9 cellular contexts compared by ENCODE assay signal in the genomic region with DNA sequence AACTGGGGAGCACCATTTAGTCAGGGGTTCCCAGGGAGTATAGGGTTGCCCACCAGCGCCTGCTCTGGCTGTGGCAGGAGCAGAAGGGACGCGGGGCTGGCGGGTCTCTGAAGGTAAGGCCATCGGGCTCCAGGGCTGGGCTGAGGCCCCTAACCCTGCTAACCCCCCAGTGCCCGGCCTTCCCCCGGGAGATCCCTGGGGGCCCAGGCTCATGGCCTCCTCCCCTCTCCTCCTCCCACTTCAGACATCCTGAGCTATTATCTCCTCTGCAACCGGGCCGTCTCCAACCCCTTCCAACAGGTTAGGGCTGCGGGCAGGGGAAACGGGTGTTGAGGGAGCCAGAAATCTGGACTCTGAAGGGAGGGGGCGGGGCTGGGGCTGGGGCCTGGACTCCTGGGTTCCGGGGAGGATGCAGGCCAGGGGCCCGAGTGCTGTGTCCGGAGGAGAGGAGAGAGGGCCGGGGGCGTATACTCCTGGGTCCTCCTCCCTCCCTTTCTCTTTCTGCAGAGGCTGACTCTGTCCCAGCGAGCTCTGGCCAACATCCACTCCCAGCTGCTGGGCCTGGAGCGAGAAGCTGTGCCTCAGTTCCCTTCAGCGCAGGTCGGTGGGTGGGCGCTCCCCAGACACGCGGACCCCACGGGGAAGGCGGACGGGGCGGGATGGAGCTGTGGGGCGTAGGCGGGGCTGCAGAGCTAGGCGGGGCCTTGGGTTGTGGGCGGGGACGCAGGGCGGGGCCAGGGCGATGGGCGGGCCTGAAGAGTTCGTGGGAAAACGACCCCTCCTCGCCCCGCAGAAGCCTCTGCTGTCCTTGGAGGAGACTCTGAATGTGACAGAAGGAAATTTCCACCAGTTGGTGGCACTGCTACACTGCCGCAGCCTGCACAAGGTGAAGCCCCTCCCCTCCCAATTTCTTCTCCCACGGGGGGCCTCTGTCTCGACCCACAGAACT. TPM values are rescaled to one million over a fixed set of nuclear protein-coding genes. Genes with fewer than 3 reads are reported as not detected.
DNase-seq lines count a peak whose midpoint lies in the region; ATAC-seq and TF ChIP-seq lines count a peak whose summit lies in the region.
"Had no signal": no experiment of that assay in that cellular context is flagged by ENCODE, and none has a peak within 500 bp of the region (broad histone marks: within the 10 kb centered on the region; RNA-seq: fewer than 3 reads in every experiment).

No MANE protein-coding gene starts in this region.

- H3K36me3 ChIP-seq in BLaER1 treated with 17β-estradiol and CSF1 and Interleukin-3, amounts not matched to agents 10 nM and 100 nM, result peaks cover 0 to 16% (median 8%) of the 10 kb centered on the region in 11 experiments; a peak in 10 of 22 replicates
- peaks cover 5% of the 10 kb centered on the region; the same call in 1 of the 2 replicates for H3K36me3 ChIP-seq in HUES48 (ENCODE audit: control insufficient read depth, insufficient read depth, low read length)
- H3K36me3 ChIP-seq in tibial artery, result no peaks in the 10 kb centered on the region
- H3K36me3 ChIP-seq: neutrophil had no signal

- ATAC-seq in natural killer cell treated with Interleukin-12 subunit alpha and Interleukin-12 subunit beta and Interleukin-15 and Interleukin-18, amount 100 ng/mL, for 72 hours, result peak; percentile 76 to 85
- ATAC-seq in HG03139 (IDR thresholded peaks at IDR 0.05; ENCODE audit: unreplicated experiment), result no peak

- peak overlapping the region; percentile 9 for H3K4me3 Mint-ChIP-seq in natural killer cell treated with Interleukin-12 subunit alpha and Interleukin-12 subunit beta and Interleukin-15 and Interleukin-18, amount 100 ng/mL, for 72 hours
- H3K4me3 Mint-ChIP-seq in type B pancreatic cell, result peak overlapping the region; percentile 80

- no peaks in the 10 kb centered on the region for H3K9me3 ChIP-seq in BLaER1 treated with 17β-estradiol and CSF1 and Interleukin-3, amounts not matched to agents 10 nM and 100 nM (replicated peaks in 1 of 11)
- H3K9me3 ChIP-seq in HUES48 (ENCODE audit: control insufficient read depth, insufficient read depth, low read length) (no peaks in the 10 kb centered on the region), tibial artery (no peaks in the 10 kb centered on the region)
- H3K9me3 ChIP-seq: neutrophil had no signal

- no peaks in the 10 kb centered on the region for H3K9me3 Mint-ChIP-seq in natural killer cell treated with Interleukin-12 subunit alpha and Interleukin-12 subunit beta and Interleukin-15 and Interleukin-18, amount 100 ng/mL, for 72 hours
- H3K9me3 Mint-ChIP-seq in type B pancreatic cell, result no peaks in the 10 kb centered on the region

- peak; percentile 55 to 60 for DNase-seq in activated CD4-positive, alpha-beta T cell treated with anti-CD3 and anti-CD28 coated beads, Interleukin-2, amount 50 U/mL, for 48 hours
- DNase-seq in epithelial cell of esophagus (ENCODE audit: low read depth), result peak; percentile 37
- DNase-seq in natural killer cell treated with Interleukin-12 subunit alpha and Interleukin-12 subunit beta and Interleukin-15 and Interleukin-18, amount 100 ng/mL, for 72 hours (ENCODE audit: low spot score), result no peak
- DNase-seq in type B pancreatic cell (ENCODE audit: extremely low spot score, unreplicated experiment), result no peak
- DNase-seq in tibial artery, result no peak

- H3K27me3 ChIP-seq in BLaER1 treated with 17β-estradiol and CSF1 and Interleukin-3, amounts not matched to agents 10 nM and 100 nM, result peaks cover 0 to 16% (median 0%) of the 10 kb centered on the region in 11 experiments; a peak in 4 of 22 replicates
- peaks cover 3% of the 10 kb centered on the region for H3K27me3 ChIP-seq in HUES48 (ENCODE audit: control insufficient read depth, insufficient read depth, low read length)
- peaks cover 15 to 52% of the 10 kb centered on the region in 2 donors for H3K27me3 ChIP-seq in tibial artery

- intact Hi-C loops in tibial artery (cut with DNase I; ENCODE audit: low total_unique reads), result no loop called here

- H3K4me1 Mint-ChIP-seq in natural killer cell treated with Interleukin-12 subunit alpha and Interleukin-12 subunit beta and Interleukin-15 and Interleukin-18, amount 100 ng/mL, for 72 hours (ENCODE audit: low read depth in 2 of 2), result peaks cover 13% of the 10 kb centered on the region in 2 donors
- H3K4me1 Mint-ChIP-seq in type B pancreatic cell (ENCODE audit: unreplicated experiment), result peaks cover 13% of the 10 kb centered on the region

- H3K9ac ChIP-seq in BLaER1 treated with 17β-estradiol and CSF1 and Interleukin-3, amounts not matched to agents 10 nM and 100 nM, result peak overlapping the region in 8 of 11 experiments; percentile 15 to 69 (median 52); a peak in 13 of 22 replicates
- H3K9ac ChIP-seq in HUES48 (ENCODE audit: low read depth, low read length), result no peak overlapping the region

- TF ChIP-seq CTCF in epithelial cell of esophagus (IDR thresholded peaks at IDR 0.05; ENCODE audit: insufficient read depth, low read depth, low read length, missing control alignments) (peak; percentile 15), type B pancreatic cell (conservative IDR thresholded peaks at IDR 0.05) (peak; percentile 59), tibial artery (IDR thresholded peaks at IDR 0.05) (no peak)

- peaks cover 3 to 50% (median 11%) of the 10 kb centered on the region in 11 experiments; a peak in 13 of 22 replicates for H4K20me1 ChIP-seq in BLaER1 treated with 17β-estradiol and CSF1 and Interleukin-3, amounts not matched to agents 10 nM and 100 nM

- H3K4me2 ChIP-seq in BLaER1 treated with 17β-estradiol and CSF1 and Interleukin-3, amounts not matched to agents 10 nM and 100 nM, result peak overlapping the region; percentile 80 to 96 (median 90)

- H3K27me3 Mint-ChIP-seq in natural killer cell treated with Interleukin-12 subunit alpha and Interleukin-12 subunit beta and Interleukin-15 and Interleukin-18, amount 100 ng/mL, for 72 hours, result peaks cover 0 to 11% of the 10 kb centered on the region in 2 donors
- peaks cover 24% of the 10 kb centered on the region for H3K27me3 Mint-ChIP-seq in type B pancreatic cell

- peaks cover 12 to 59% (median 46%) of the 10 kb centered on the region in 10 experiments; a peak in 18 of 20 replicates for H3K4me1 ChIP-seq in BLaER1 treated with 17β-estradiol and CSF1 and Interleukin-3, amounts not matched to agents 10 nM and 100 nM
- H3K4me1 ChIP-seq in HUES48 (ENCODE audit: control insufficient read depth, insufficient read depth, low read length) (peaks cover 12% of the 10 kb centered on the region), tibial artery (peaks cover 0 to 33% (median 14%) of the 10 kb centered on the region in 4 donors)

- peak overlapping the region; percentile 35 to 66 (median 55) for H3K4me3 ChIP-seq in BLaER1 treated with 17β-estradiol and CSF1 and Interleukin-3, amounts not matched to agents 10 nM and 100 nM
- H3K4me3 ChIP-seq in HUES48 (ENCODE audit: low read depth, low read length) (peak overlapping the region; percentile 69), epithelial cell of esophagus (ENCODE audit: low read length) (peak overlapping the region; percentile 20), tibial artery (no peak overlapping the region)

- H3K27ac ChIP-seq in BLaER1 treated with 17β-estradiol and CSF1 and Interleukin-3, amounts not matched to agents 10 nM and 100 nM, result peak overlapping the region in 1 of 11 experiments; percentile 6; a peak in 1 of 22 replicates
- H3K27ac ChIP-seq in HUES48 (ENCODE audit: low read depth, low read length), result no peak overlapping the region
- no peak overlapping the region for H3K27ac ChIP-seq in tibial artery
- H3K27ac ChIP-seq: neutrophil had no signal

- H3K27ac Mint-ChIP-seq in natural killer cell treated with Interleukin-12 subunit alpha and Interleukin-12 subunit beta and Interleukin-15 and Interleukin-18, amount 100 ng/mL, for 72 hours, result no peak overlapping the region
- peak overlapping the region; percentile 87 for H3K27ac Mint-ChIP-seq in type B pancreatic cell

- H3K36me3 Mint-ChIP-seq in natural killer cell treated with Interleukin-12 subunit alpha and Interleukin-12 subunit beta and Interleukin-15 and Interleukin-18, amount 100 ng/mL, for 72 hours, result no peaks in the 10 kb centered on the region
- no peaks in the 10 kb centered on the region for H3K36me3 Mint-ChIP-seq in type B pancreatic cell

RNA-seq across cellular contexts. Expression of a gene that starts 15.3 kb away (rescaled TPM):
- under 1 TPM; 0.31 to 0.73 TPM for total RNA-seq in natural killer cell treated with Interleukin-12 subunit alpha and Interleukin-12 subunit beta and Interleukin-15 and Interleukin-18, amount 100 ng/mL, for 72 hours
- total RNA-seq in type B pancreatic cell (ENCODE audit: low replicate concordance), result 8.7 and 50.7 TPM in 2 replicates

RNA-seq across cellular contexts. Expression of a gene that starts 18.4 kb away (rescaled TPM):
- total RNA-seq in natural killer cell treated with Interleukin-12 subunit alpha and Interleukin-12 subunit beta and Interleukin-15 and Interleukin-18, amount 100 ng/mL, for 72 hours, result 100 to 1,000 TPM; 205 to 292 TPM
- 135 and 196 TPM in 2 replicates for total RNA-seq in type B pancreatic cell (ENCODE audit: low replicate concordance)

RNA-seq across cellular contexts. Expression of a gene that starts 33.0 kb away (rescaled TPM):
- total RNA-seq in natural killer cell treated with Interleukin-12 subunit alpha and Interleukin-12 subunit beta and Interleukin-15 and Interleukin-18, amount 100 ng/mL, for 72 hours, result 1 to 10 TPM; 6.0 to 9.9 TPM
- 3.9 and 4.2 TPM in 2 replicates for total RNA-seq in type B pancreatic cell (ENCODE audit: low replicate concordance)

RNA-seq across cellular contexts. Expression of a gene that starts 42.5 kb away (rescaled TPM):
- not detected for total RNA-seq in natural killer cell treated with Interleukin-12 subunit alpha and Interleukin-12 subunit beta and Interleukin-15 and Interleukin-18, amount 100 ng/mL, for 72 hours
- 16.1 and 24.3 TPM in 2 replicates for total RNA-seq in type B pancreatic cell (ENCODE audit: low replicate concordance)

Comparison
In these comparisons a context has a peak if more than half of its experiments do, and no peak if none do; other contexts are left out.
1. H3K4me3 ChIP-seq: peak in BLaER1 treated with 17β-estradiol and CSF1 and Interleukin-3, amounts not matched to agents 10 nM and 100 nM (10 of 10), HUES48 (single experiment) and epithelial cell of esophagus (single experiment); none in tibial artery (0 of 2).
2. DNase-seq: peak in activated CD4-positive, alpha-beta T cell treated with anti-CD3 and anti-CD28 coated beads, Interleukin-2, amount 50 U/mL, for 48 hours (2 of 2) and epithelial cell of esophagus (single experiment); none in natural killer cell treated with Interleukin-12 subunit alpha and Interleukin-12 subunit beta and Interleukin-15 and Interleukin-18, amount 100 ng/mL, for 72 hours (single experiment), type B pancreatic cell (single experiment) and tibial artery (0 of 2).
3. CTCF ChIP-seq: peak in epithelial cell of esophagus (single experiment) and type B pancreatic cell (single experiment); none in tibial artery (0 of 2).